ENCODE assay signal across 20 cellular contexts in the genomic region with DNA sequence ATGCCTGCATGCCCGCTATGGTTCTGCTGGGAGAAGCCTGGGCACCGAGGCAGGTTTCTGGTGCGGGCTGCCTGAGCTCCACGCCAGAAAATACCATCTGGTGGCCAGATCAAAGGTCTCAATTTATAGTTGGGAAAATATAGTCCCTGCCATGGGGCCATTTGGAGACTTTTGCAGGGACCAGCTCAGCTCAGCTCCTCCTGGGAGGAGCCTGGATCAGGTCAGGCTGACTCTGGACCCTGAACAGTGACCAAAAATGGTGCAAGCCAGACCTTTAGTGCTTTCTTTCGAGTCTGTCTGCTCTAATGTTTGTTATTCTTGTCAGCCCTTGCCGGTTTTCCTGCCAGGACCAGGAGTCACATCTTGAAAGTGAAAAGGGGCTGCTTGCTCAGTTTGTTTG. TPM values are rescaled to one million over a fixed set of nuclear protein-coding genes. Genes with fewer than 3 reads are reported as not detected.
"Had no signal": no experiment of that assay in that cellular context is flagged by ENCODE, and none has a peak within 500 bp of the region (broad histone marks: within the 10 kb centered on the region; RNA-seq: fewer than 3 reads in every experiment).

No MANE protein-coding gene starts in this region.

- H3K27ac ChIP-seq: cardiac muscle cell, colonic mucosa, epithelial cell of prostate, ovary had no signal

- ATAC-seq: activated T-helper 17 cell treated with anti-CD3 and anti-CD28 coated beads, Interleukin-2, amount 50 U/mL, for 72 hours; naive thymus-derived CD4-positive, alpha-beta T cell; stimulated activated naive B cell treated with anti-CD40 and anti-IgM and Interleukin-4, amounts not matched to agents 10 μg/mL and 1 μg/mL and 100 μg/mL, for 72 hours; WTC11 had no signal

- DNase-seq: activated CD4-positive, alpha-beta memory T cell treated with anti-CD3 and anti-CD28 coated beads for 36 hours; activated CD4-positive, alpha-beta T cell treated with anti-CD3 and anti-CD28 coated beads for 4 hours; activated naive CD4-positive, alpha-beta T cell treated with Interleukin-2 at 50 U/mL for 16 hours; activated naive CD8-positive, alpha-beta T cell treated with anti-CD3 and anti-CD28 coated beads, Interleukin-2, amount 10 ng/mL, durations not matched to agents 7 days and 5 days; amygdala; colonic mucosa; head of caudate nucleus; mesendoderm; naive thymus-derived CD4-positive, alpha-beta T cell; ovary; stimulated activated naive B cell treated with anti-CD40 and anti-IgM and Interleukin-4, amounts not matched to agents 10 μg/mL and 1 μg/mL and 100 μg/mL, for 72 hours; substantia nigra; SW 1271; T-helper 2 cell had no signal

- H3K9me3 ChIP-seq: colonic mucosa, ovary had no signal

- H3K36me3 ChIP-seq: cardiac muscle cell, colonic mucosa, ovary had no signal

- H3K27me3 ChIP-seq: cardiac muscle cell, colonic mucosa, ovary had no signal

- FAIRE-seq: frontal cortex had no signal

- H3K4me3 ChIP-seq: cardiac muscle cell, colonic mucosa, ovary had no signal

- H3K4me1 ChIP-seq: colonic mucosa had no signal

RNA-seq across cellular contexts. Expression of gene HMCN2, which starts 31.8 kb away (rescaled TPM):
- total RNA-seq: activated CD4-positive, alpha-beta memory T cell treated with anti-CD3 and anti-CD28 coated beads for 36 hours; activated naive CD8-positive, alpha-beta T cell treated with anti-CD3 and anti-CD28 coated beads, Interleukin-2, amount 10 ng/mL, durations not matched to agents 7 days and 5 days; activated T-helper 17 cell treated with anti-CD3 and anti-CD28 coated beads, Interleukin-2, amount 50 U/mL, for 72 hours; kidney epithelial cell; naive thymus-derived CD4-positive, alpha-beta T cell had no signal
- polyA plus RNA-seq: naive thymus-derived CD4-positive, alpha-beta T cell had no signal
